ENCODE assay signal across 1 cellular context in the genomic region with DNA sequence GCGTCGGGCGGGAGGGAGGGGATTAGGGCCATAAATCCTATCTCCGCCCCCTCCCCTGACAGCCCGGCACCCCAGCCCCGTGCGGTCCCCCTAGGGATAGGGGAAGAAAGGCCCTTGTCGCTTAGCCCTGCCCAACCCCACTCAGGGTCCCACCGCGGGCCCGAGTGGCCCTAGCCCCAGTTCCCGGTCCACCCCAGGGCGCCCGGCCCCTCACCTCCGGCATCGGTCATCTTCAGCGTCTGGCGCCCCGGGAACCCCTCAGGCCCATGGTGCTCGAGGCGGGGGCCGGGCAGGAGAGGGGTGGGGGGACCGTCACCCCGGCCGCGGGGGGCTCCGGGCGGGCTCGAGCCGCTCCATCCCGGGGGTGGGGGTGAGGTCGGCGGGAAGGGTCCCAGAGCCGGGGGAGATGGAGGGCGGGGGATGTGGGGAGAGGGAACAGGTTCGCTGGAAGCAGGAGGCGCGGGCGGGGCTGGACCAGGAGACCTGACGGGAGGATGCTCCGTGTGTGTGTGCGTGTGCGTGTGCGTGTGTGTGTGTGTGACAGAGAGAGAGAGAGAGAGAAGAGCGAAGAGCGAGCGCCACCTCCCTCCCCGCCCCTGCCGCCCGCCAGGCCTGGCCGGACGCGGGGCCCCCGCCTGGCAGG.
TF ChIP-seq lines count a peak whose summit lies in the region.

No MANE protein-coding gene starts in this region.

TF ChIP-seq in K562, 482 proteins besides CTCF, POLR2A, EP300 and RAD21:
- TF ChIP-seq CXXC5 (CRISPR knock-in tag; IDR thresholded peaks at IDR 0.05), result 0 out of 2 replicates have a peak, but pooled peaks have one; percentile 29
- TF ChIP-seq HNRNPL (IDR thresholded peaks at IDR 0.05; ENCODE audit: low read depth, low read length), result no peak
- TF ChIP-seq ZBTB7A (IDR thresholded peaks at IDR 0.05; ENCODE audit: borderline replicate concordance, control insufficient read depth, low read depth, low read length), result 0 out of 2 replicates have a peak, but pooled peaks have one; percentile 32
- no peak for TF ChIP-seq IRF2 (CRISPR knock-in tag; IDR thresholded peaks at IDR 0.05)
- no peak for TF ChIP-seq TAF9B (IDR thresholded peaks at IDR 0.05; ENCODE audit: partially characterized antibody)
- no peak for TF ChIP-seq RBBP5 (IDR thresholded peaks at IDR 0.05; ENCODE audit: borderline replicate concordance, insufficient read depth, low read length, poor library complexity, severe bottlenecking)
- no peak for TF ChIP-seq U2AF1 (optimal IDR thresholded peaks at IDR 0.05; ENCODE audit: low read depth, low read length)
- TF ChIP-seq ZNF408 (CRISPR knock-in tag; IDR thresholded peaks at IDR 0.05; ENCODE audit: low read depth), result no peak
- no peak for TF ChIP-seq HDAC3 (IDR thresholded peaks at IDR 0.05; ENCODE audit: borderline replicate concordance, partially characterized antibody)
- TF ChIP-seq ZBTB1 (CRISPR knock-in tag; IDR thresholded peaks at IDR 0.05; ENCODE audit: borderline replicate concordance, low read depth), result no peak
- no peak for TF ChIP-seq CHD1 (IDR thresholded peaks at IDR 0.05; ENCODE audit: low read length)
- TF ChIP-seq, protein P1, sequence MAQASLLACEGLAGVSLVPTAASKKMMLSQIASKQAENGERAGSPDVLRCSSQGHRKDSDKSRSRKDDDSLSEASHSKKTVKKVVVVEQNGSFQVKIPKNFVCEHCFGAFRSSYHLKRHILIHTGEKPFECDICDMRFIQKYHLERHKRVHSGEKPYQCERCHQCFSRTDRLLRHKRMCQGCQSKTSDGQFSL (CRISPR knock-in tag; IDR thresholded peaks at IDR 0.05), result no peak
- TF ChIP-seq, protein P1 (tag; IDR thresholded peaks at IDR 0.05), result 0 out of 4 replicates have a peak, but pooled peaks of 1 of the 2 experiments have one; percentile 27
- TF ChIP-seq, protein P2, sequence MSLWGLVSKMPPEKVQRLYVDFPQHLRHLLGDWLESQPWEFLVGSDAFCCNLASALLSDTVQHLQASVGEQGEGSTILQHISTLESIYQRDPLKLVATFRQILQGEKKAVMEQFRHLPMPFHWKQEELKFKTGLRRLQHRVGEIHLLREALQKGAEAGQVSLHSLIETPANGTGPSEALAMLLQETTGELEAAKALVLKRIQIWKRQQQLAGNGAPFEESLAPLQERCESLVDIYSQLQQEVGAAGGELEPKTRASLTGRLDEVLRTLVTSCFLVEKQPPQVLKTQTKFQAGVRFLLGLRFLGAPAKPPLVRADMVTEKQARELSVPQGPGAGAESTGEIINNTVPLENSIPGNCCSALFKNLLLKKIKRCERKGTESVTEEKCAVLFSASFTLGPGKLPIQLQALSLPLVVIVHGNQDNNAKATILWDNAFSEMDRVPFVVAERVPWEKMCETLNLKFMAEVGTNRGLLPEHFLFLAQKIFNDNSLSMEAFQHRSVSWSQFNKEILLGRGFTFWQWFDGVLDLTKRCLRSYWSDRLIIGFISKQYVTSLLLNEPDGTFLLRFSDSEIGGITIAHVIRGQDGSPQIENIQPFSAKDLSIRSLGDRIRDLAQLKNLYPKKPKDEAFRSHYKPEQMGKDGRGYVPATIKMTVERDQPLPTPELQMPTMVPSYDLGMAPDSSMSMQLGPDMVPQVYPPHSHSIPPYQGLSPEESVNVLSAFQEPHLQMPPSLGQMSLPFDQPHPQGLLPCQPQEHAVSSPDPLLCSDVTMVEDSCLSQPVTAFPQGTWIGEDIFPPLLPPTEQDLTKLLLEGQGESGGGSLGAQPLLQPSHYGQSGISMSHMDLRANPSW (CRISPR knock-in tag; IDR thresholded peaks at IDR 0.05), result no peak
- no peak for TF ChIP-seq RBM25 (IDR thresholded peaks at IDR 0.05; ENCODE audit: low read depth, low read length, severe bottlenecking)
- no peak for TF ChIP-seq MED1 (CRISPR knock-in tag; IDR thresholded peaks at IDR 0.05; ENCODE audit: borderline replicate concordance)
- TF ChIP-seq FOS (IDR thresholded peaks at IDR 0.05; ENCODE audit: extremely low read depth, insufficient read length), result no peak
